ENCODE assay signal across 23 cellular contexts in genomic region chr16:81502396-81503060, GRCh38. TPM values are rescaled to one million over a fixed set of nuclear protein-coding genes. Genes with fewer than 3 reads are reported as not detected.
A peak's percentile ranks its signal among the peaks of the same experiment; 100 is the strongest.
DNase-seq lines count a peak whose midpoint lies in the region; ATAC-seq, FAIRE-seq and TF ChIP-seq lines count a peak whose summit lies in the region.
"Had no signal": no experiment of that assay in that cellular context is flagged by ENCODE, and none has a peak within 500 bp of the region (broad histone marks: within the 10 kb centered on the region; RNA-seq: fewer than 3 reads in every experiment).

No MANE protein-coding gene starts in this region.

- peak overlapping the region; percentile 14 for H3K9ac ChIP-seq in mammary epithelial cell (ENCODE audit: insufficient read depth, low read length)
- peak overlapping the region; percentile 68 for H3K9ac ChIP-seq in keratinocyte (ENCODE audit: control insufficient read depth, extremely low read depth, insufficient read depth, low read length)
- H3K9ac ChIP-seq: KMS-11 had no signal

- H3K79me2 ChIP-seq in mammary epithelial cell (ENCODE audit: insufficient read depth, low read length) (peaks cover 90% of the 10 kb centered on the region), keratinocyte (ENCODE audit: control insufficient read depth, insufficient read depth, low read length) (peaks cover 93% of the 10 kb centered on the region)

- BruUV-seq in mammary epithelial cell (replicated peaks; lab: Mats Ljungman, UMichigan): no TSS peak

- H3K9me3 Mint-ChIP-seq in CD8-positive, alpha-beta memory T cell: no peaks in the 10 kb centered on the region
- H3K9me3 Mint-ChIP-seq: central memory CD8-positive, alpha-beta T cell had no signal

- peaks cover 5% of the 10 kb centered on the region for H3K9me1 ChIP-seq in keratinocyte (ENCODE audit: control insufficient read depth, extremely low read depth, insufficient read depth, low read length)

- no peak for DNase-seq in CD8-positive, alpha-beta memory T cell
- no peak for DNase-seq in mammary epithelial cell
- no peak for DNase-seq in keratinocyte (ENCODE audit: low read depth, low spot score)
- peak; percentile 83 for DNase-seq in retina
- no peak for DNase-seq in SHP77 (lab: John Stamatoyannopoulos, UW)
- no peak for DNase-seq in activated CD8-positive, alpha-beta memory T cell treated with anti-CD3 and anti-CD28 coated beads for 24 hours
- DNase-seq: activated CD4-positive, alpha-beta T cell treated with anti-CD3 and anti-CD28 coated beads for 1 hour; activated effector memory CD4-positive, alpha-beta T cell treated with Interleukin-2 at 50 U/mL for 16 hours; effector CD8-positive, alpha-beta T cell; islet precursor cell; midbrain; NCI-H2029 treated with DMSO at 0.1 percent for 48 hours; NCI-H524 treated with DMSO at 0.1 percent for 48 hours; SJCRH30; stimulated activated CD4-positive, alpha-beta T cell treated with anti-CD3 and anti-CD28 coated beads, Interleukin-2, amount 100 ng/mL, for 48 hours; T-helper 9 cell had no signal

- H3K36me3 ChIP-seq in CD8-positive, alpha-beta memory T cell (ENCODE audit: insufficient read depth, low read length): no peaks in the 10 kb centered on the region
- H3K36me3 ChIP-seq in mammary epithelial cell (ENCODE audit: insufficient read depth, low read length) (no peaks in the 10 kb centered on the region), keratinocyte (ENCODE audit: control insufficient read depth in 2 of 2, extremely low read depth in 1 of 2, insufficient read depth in 2 of 2, low read length in 2 of 2) (peaks cover 9 to 14% of the 10 kb centered on the region in 2 experiments)
- H3K36me3 ChIP-seq: HAP-1, SJCRH30 had no signal

- H3K27me3 ChIP-seq in CD8-positive, alpha-beta memory T cell (ENCODE audit: insufficient read depth, low read length, poor library complexity, severe bottlenecking): no peaks in the 10 kb centered on the region
- H3K27me3 ChIP-seq in mammary epithelial cell (ENCODE audit: insufficient read depth, low read length) (no peaks in the 10 kb centered on the region), keratinocyte (ENCODE audit: control insufficient read depth, extremely low read depth, insufficient read depth, low read length) (no peaks in the 10 kb centered on the region)
- H3K27me3 ChIP-seq: SJCRH30 had no signal

- H3K4me3 ChIP-seq in CD8-positive, alpha-beta memory T cell (ENCODE audit: low read length): no peak overlapping the region
- H3K4me3 ChIP-seq in mammary epithelial cell (replicated peaks in 1 of 3; ENCODE audit: insufficient read depth in 1 of 3, low read depth in 2 of 3, low read length in 3 of 3): no peak overlapping the region
- no peak overlapping the region for H3K4me3 ChIP-seq in keratinocyte (ENCODE audit: control insufficient read depth in 2 of 3, extremely low read depth in 1 of 3, insufficient read depth in 2 of 3, low read depth in 1 of 3, low read length in 3 of 3)
- H3K4me3 ChIP-seq: HAP-1, SJCRH30 had no signal

- no peaks in the 10 kb centered on the region for H3K27me3 Mint-ChIP-seq in CD8-positive, alpha-beta memory T cell
- H3K27me3 Mint-ChIP-seq: central memory CD8-positive, alpha-beta T cell had no signal

- H3K27ac ChIP-seq in CD8-positive, alpha-beta memory T cell (ENCODE audit: low read depth, low read length): no peak overlapping the region
- H3K27ac ChIP-seq in mammary epithelial cell (ENCODE audit: insufficient read depth, low read depth, low read length) (peak overlapping the region; percentile 80), keratinocyte (ENCODE audit: control insufficient read depth, insufficient read depth, low read length) (peak overlapping the region; percentile 88)
- H3K27ac ChIP-seq: KMS-11, SJCRH30 had no signal

- dilution Hi-C loops in mammary epithelial cell (cut with HindIII; ENCODE audit: low sequenced_read_pairs): no loop called here
- dilution Hi-C loops in keratinocyte (cut with MboI; ENCODE audit: extremely low pct_ligation_motif_present, low sequenced_read_pairs): no loop called here

- intact Hi-C loops in mammary epithelial cell (cut with micrococcal nuclease): loop anchor here (5.0 kb wide), 1 partner anchor 220 kb away; no protein-coding TSS in a partner anchor

- H3K36me3 Mint-ChIP-seq in CD8-positive, alpha-beta memory T cell: peaks cover 0 to 6% (median 4%) of the 10 kb centered on the region in 3 donors

- no peak for FAIRE-seq in keratinocyte (lab: Jason Lieb, UNC)
- FAIRE-seq: D721Med, GM19239, urothelium cell line had no signal

- CTCF ChIA-PET in CD8-positive, alpha-beta memory T cell (lab: Charles Lee): no interaction called here
- CTCF ChIA-PET in mammary epithelial cell (lab: Charles Lee; ENCODE audit: low non-redundant PET): no interaction called here

- no peak for TF ChIP-seq CTCF in mammary epithelial cell (conservative IDR thresholded peaks at IDR 0.05 in 1 of 2, IDR thresholded peaks at IDR 0.05 in 1 of 2; ENCODE audit: extremely low read depth in 1 of 2, insufficient read depth in 1 of 2, low read depth in 1 of 2, low read length in 2 of 2)
- TF ChIP-seq CTCF in keratinocyte (optimal IDR thresholded peaks at IDR 0.05 in 1 of 3, IDR thresholded peaks at IDR 0.05 in 1 of 3, conservative IDR thresholded peaks at IDR 0.05 in 1 of 3; ENCODE audit: extremely low read depth in 1 of 3, insufficient read depth in 2 of 3, low read length in 3 of 3): no peak

- H2AFZ ChIP-seq in mammary epithelial cell (ENCODE audit: low read depth, low read length) (no peak overlapping the region), keratinocyte (ENCODE audit: control insufficient read depth, low read length) (no peak overlapping the region)

- in situ Hi-C loops in mammary epithelial cell (cut with MboI; ENCODE audit: low sequenced_read_pairs in 2 of 2): no loop called here

- H3K27ac Mint-ChIP-seq in CD8-positive, alpha-beta memory T cell: peak overlapping the region in 7 of 8 donors; percentile 21 to 91 (median 57)

- H3K9me3 ChIP-seq in CD8-positive, alpha-beta memory T cell (ENCODE audit: low read length): no peaks in the 10 kb centered on the region
- H3K9me3 ChIP-seq in mammary epithelial cell (replicated peaks; ENCODE audit: insufficient read depth, low read length): no peaks in the 10 kb centered on the region
- no peaks in the 10 kb centered on the region for H3K9me3 ChIP-seq in keratinocyte (ENCODE audit: control insufficient read depth, low read depth, low read length)
- H3K9me3 ChIP-seq: HAP-1, SJCRH30 had no signal

- H3K4me2 ChIP-seq in mammary epithelial cell (ENCODE audit: insufficient read depth, low read depth, low read length) (no peak overlapping the region), keratinocyte (ENCODE audit: control insufficient read depth, extremely low read depth, insufficient read depth, low read depth, low read length) (no peak overlapping the region)
- H3K4me2 ChIP-seq: KMS-11 had no signal

- H3K4me1 Mint-ChIP-seq in CD8-positive, alpha-beta memory T cell: peaks cover 34 to 73% (median 37%) of the 10 kb centered on the region in 3 donors

- H3K4me1 ChIP-seq in CD8-positive, alpha-beta memory T cell (ENCODE audit: insufficient read depth, low read length): peaks cover 6% of the 10 kb centered on the region
- peaks cover 69% of the 10 kb centered on the region for H3K4me1 ChIP-seq in mammary epithelial cell (ENCODE audit: insufficient read depth, low read length)
- peaks cover 64% of the 10 kb centered on the region for H3K4me1 ChIP-seq in keratinocyte (ENCODE audit: control insufficient read depth, extremely low read depth, insufficient read depth, low read length)

- POLR2A ChIA-PET in CD8-positive, alpha-beta memory T cell (lab: Charles Lee): no interaction called here

- H3K4me3 Mint-ChIP-seq in CD8-positive, alpha-beta memory T cell: peak overlapping the region in 1 of 7 donors; percentile 68
- H3K4me3 Mint-ChIP-seq: central memory CD8-positive, alpha-beta T cell had no signal

- no peak for ATAC-seq in HG03469 (IDR thresholded peaks at IDR 0.05; ENCODE audit: unreplicated experiment)

- WGBS in mammary epithelial cell (ENCODE audit: low coverage, missing lambda C conversion rate): 97% methylated on average over 17 of the region's 17 CpGs

- H4K20me1 ChIP-seq in mammary epithelial cell (ENCODE audit: insufficient read depth, low read length): no peaks in the 10 kb centered on the region
- no peaks in the 10 kb centered on the region for H4K20me1 ChIP-seq in keratinocyte (ENCODE audit: control insufficient read depth, extremely low read depth, insufficient read depth, low read length)

RNA-seq across cellular contexts. Expression of gene CMIP, which starts 57.9 kb away (rescaled TPM):
- 10 to 100 TPM; 23.6 to 24.4 TPM for total RNA-seq in CD8-positive, alpha-beta memory T cell
- 1.0 TPM for polyA plus RNA-seq in CD8-positive, alpha-beta memory T cell
- total RNA-seq in mammary epithelial cell: 10 to 100 TPM; 44.5 to 98.5 TPM
- polyA plus RNA-seq in mammary epithelial cell (15.7 TPM), keratinocyte (4.6 to 18.7 TPM (median 5.0 TPM) in 3 replicates)
- polyA minus RNA-seq in mammary epithelial cell (61.9 TPM), keratinocyte (22.9 to 114 TPM (median 29.7 TPM) in 3 replicates)
- 20.1 TPM for polyA plus RNA-seq in keratinocyte (2011; ENCODE audit: low read depth)
- 12.3 and 20.2 TPM in 2 replicates for polyA plus RNA-seq in keratinocyte (2011; cell fraction: cytosol; rRNA removed)
- 27.0 and 37.4 TPM in 2 replicates for polyA plus RNA-seq in keratinocyte (2011; cell fraction: nucleus; rRNA removed)
- 41.8 and 43.5 TPM in 2 replicates for polyA plus RNA-seq in keratinocyte (2012; ENCODE audit: low replicate concordance)
- 28.2 TPM for polyA minus RNA-seq in keratinocyte (2011; cell fraction: cytosol; rRNA and poly(A)+ RNA removed)
- 33.2 and 59.6 TPM in 2 replicates for polyA minus RNA-seq in keratinocyte (2011; cell fraction: nucleus; rRNA and poly(A)+ RNA removed)
